ENCODE assay signal across 1 cellular context in genomic region chr7:142498364-142498763, GRCh38.
TF ChIP-seq lines count a peak whose summit lies in the region.

No MANE protein-coding gene starts in this region.

TF ChIP-seq in IMR-90, 13 proteins besides CTCF, POLR2A, EP300 and RAD21:
- TF ChIP-seq CHD1 (IDR thresholded peaks at IDR 0.05; ENCODE audit: low read depth, low read length) (no peak), BHLHE40 (IDR thresholded peaks at IDR 0.05; ENCODE audit: low read depth, low read length) (no peak), USF2 (IDR thresholded peaks at IDR 0.05; ENCODE audit: low read depth, low read length) (no peak), FOS (IDR thresholded peaks at IDR 0.05; ENCODE audit: low read depth, low read length) (0 out of 2 replicates have a peak, but pooled peaks have one; percentile 8)
